10 cellular contexts compared by ENCODE assay signal in the genomic region with DNA sequence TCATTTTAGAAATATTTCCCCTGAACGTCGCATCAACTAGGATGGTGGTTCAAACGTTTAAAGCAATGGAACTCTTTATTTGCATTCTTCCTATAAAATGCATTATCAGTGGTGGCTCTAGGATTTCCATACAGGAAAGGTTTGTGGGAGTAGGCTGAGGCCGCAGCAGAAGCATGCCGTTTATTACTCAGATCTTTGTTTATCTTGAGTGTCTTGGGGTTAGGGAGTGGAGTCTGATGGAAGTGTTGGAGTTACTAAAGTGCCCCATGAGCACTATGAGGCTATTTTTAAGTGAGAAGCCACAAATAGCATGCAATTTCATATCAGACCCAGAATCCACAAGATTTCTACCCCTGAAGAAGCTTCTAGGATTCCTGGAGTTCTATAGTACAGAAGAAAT. TPM values are rescaled to one million over a fixed set of nuclear protein-coding genes. Genes with fewer than 3 reads are reported as not detected.
DNase-seq lines count a peak whose midpoint lies in the region; ATAC-seq, FAIRE-seq and TF ChIP-seq lines count a peak whose summit lies in the region.
"Had no signal": no experiment of that assay in that cellular context is flagged by ENCODE, and none has a peak within 500 bp of the region (broad histone marks: within the 10 kb centered on the region; RNA-seq: fewer than 3 reads in every experiment).

No MANE protein-coding gene starts in this region.

- no peaks in the 10 kb centered on the region for H3K36me3 Mint-ChIP-seq in activated CD8-positive, alpha-beta T cell treated with anti-CD3 and anti-CD28 coated beads for 36 hours (ENCODE audit: low read depth)
- H3K36me3 Mint-ChIP-seq in activated CD8-positive, alpha-beta T cell treated with anti-CD3 and anti-CD28 coated beads, Interleukin-2, amount 10 ng/mL, durations not matched to agents 7 days and 5 days (ENCODE audit: low read depth): peaks cover 19% of the 10 kb centered on the region

- H3K4me1 Mint-ChIP-seq in activated CD8-positive, alpha-beta T cell treated with anti-CD3 and anti-CD28 coated beads for 36 hours (ENCODE audit: low read depth): peaks cover 14% of the 10 kb centered on the region
- peaks cover 5% of the 10 kb centered on the region for H3K4me1 Mint-ChIP-seq in activated CD8-positive, alpha-beta T cell treated with anti-CD3 and anti-CD28 coated beads, Interleukin-2, amount 10 ng/mL, durations not matched to agents 7 days and 5 days (ENCODE audit: low read depth)

- no peak for ATAC-seq in activated CD8-positive, alpha-beta T cell treated with anti-CD3 and anti-CD28 coated beads for 36 hours
- no peak for ATAC-seq in activated CD8-positive, alpha-beta T cell treated with anti-CD3 and anti-CD28 coated beads, Interleukin-2, amount 10 ng/mL, durations not matched to agents 7 days and 5 days
- no peak for ATAC-seq in stimulated activated naive CD8-positive, alpha-beta T cell treated with anti-CD3 and anti-CD28 coated beads, Interleukin-15, Interleukin-2, amounts not matched to agents 100 U/mL and 50 U/mL, for 24 hours

- H3K9me3 ChIP-seq in mesodermal cell (ENCODE audit: control insufficient read depth, low read length) (no peaks in the 10 kb centered on the region), uterus (no peaks in the 10 kb centered on the region)

- 82% methylated on average over 2 of the region's 5 CpGs; no CpG with 5 or more reads in 1 of the 2 experiments for WGBS in mesodermal cell (ENCODE audit: insufficient coverage in 2 of 2), 2 experiments

- POLR2A ChIA-PET in activated CD8-positive, alpha-beta T cell treated with anti-CD3 and anti-CD28 coated beads for 36 hours (lab: Charles Lee): no interaction called here
- POLR2A ChIA-PET in activated CD8-positive, alpha-beta T cell treated with anti-CD3 and anti-CD28 coated beads, Interleukin-2, amount 10 ng/mL, durations not matched to agents 7 days and 5 days (lab: Charles Lee): interaction anchor here (0.6 kb wide), 1 partner anchor 124 kb away, joined by 3 read pairs; no protein-coding TSS in a partner anchor

- no peak for TF ChIP-seq POLR2A in uterus (IDR thresholded peaks at IDR 0.05)

- peak overlapping the region; percentile 30 for H3K27ac Mint-ChIP-seq in activated CD8-positive, alpha-beta T cell treated with anti-CD3 and anti-CD28 coated beads for 36 hours
- H3K27ac Mint-ChIP-seq in activated CD8-positive, alpha-beta T cell treated with anti-CD3 and anti-CD28 coated beads, Interleukin-2, amount 10 ng/mL, durations not matched to agents 7 days and 5 days: no peak overlapping the region

- no peak for FAIRE-seq in bronchial epithelial cell (lab: Jason Lieb, UNC)

- H3K9me3 Mint-ChIP-seq in activated CD8-positive, alpha-beta T cell treated with anti-CD3 and anti-CD28 coated beads for 36 hours: no peaks in the 10 kb centered on the region
- no peaks in the 10 kb centered on the region for H3K9me3 Mint-ChIP-seq in activated CD8-positive, alpha-beta T cell treated with anti-CD3 and anti-CD28 coated beads, Interleukin-2, amount 10 ng/mL, durations not matched to agents 7 days and 5 days (ENCODE audit: insufficient read depth)
- H3K9me3 Mint-ChIP-seq: IgD-negative memory B cell had no signal

- H3K27ac ChIP-seq in mesodermal cell (ENCODE audit: low read depth, low read length, severe bottlenecking) (peak overlapping the region; percentile 65), uterus (peak overlapping the region; percentile 58 to 84)

- H3K4me3 Mint-ChIP-seq in activated CD8-positive, alpha-beta T cell treated with anti-CD3 and anti-CD28 coated beads for 36 hours: no peak overlapping the region
- H3K4me3 Mint-ChIP-seq in activated CD8-positive, alpha-beta T cell treated with anti-CD3 and anti-CD28 coated beads, Interleukin-2, amount 10 ng/mL, durations not matched to agents 7 days and 5 days: no peak overlapping the region
- H3K4me3 Mint-ChIP-seq: IgD-negative memory B cell had no signal

- H3K36me3 ChIP-seq in bronchial epithelial cell (ENCODE audit: control insufficient read depth, insufficient read depth, low read length): no peaks in the 10 kb centered on the region
- no peaks in the 10 kb centered on the region for H3K36me3 ChIP-seq in mesodermal cell (ENCODE audit: control insufficient read depth, insufficient read depth, low read length)
- no peaks in the 10 kb centered on the region for H3K36me3 ChIP-seq in uterus

- H3K27me3 Mint-ChIP-seq in activated CD8-positive, alpha-beta T cell treated with anti-CD3 and anti-CD28 coated beads for 36 hours: no peaks in the 10 kb centered on the region
- no peaks in the 10 kb centered on the region for H3K27me3 Mint-ChIP-seq in activated CD8-positive, alpha-beta T cell treated with anti-CD3 and anti-CD28 coated beads, Interleukin-2, amount 10 ng/mL, durations not matched to agents 7 days and 5 days (ENCODE audit: low read depth)
- H3K27me3 Mint-ChIP-seq: IgD-negative memory B cell had no signal

- CTCF ChIA-PET in activated CD8-positive, alpha-beta T cell treated with anti-CD3 and anti-CD28 coated beads for 36 hours (lab: Charles Lee): no interaction called here
- CTCF ChIA-PET in activated CD8-positive, alpha-beta T cell treated with anti-CD3 and anti-CD28 coated beads, Interleukin-2, amount 10 ng/mL, durations not matched to agents 7 days and 5 days (lab: Charles Lee): interaction anchor here (2.2 kb wide), 1 partner anchor 18 kb away, joined by 7 read pairs; no protein-coding TSS in a partner anchor

- TF ChIP-seq CTCF in activated CD8-positive, alpha-beta T cell treated with anti-CD3 and anti-CD28 coated beads for 36 hours (IDR thresholded peaks at IDR 0.05): no peak
- TF ChIP-seq CTCF in bronchial epithelial cell (IDR thresholded peaks at IDR 0.05; ENCODE audit: insufficient read depth, low read length, severe bottlenecking) (no peak), uterus (IDR thresholded peaks at IDR 0.05) (no peak)

- intact Hi-C loops in activated CD8-positive, alpha-beta T cell treated with anti-CD3 and anti-CD28 coated beads for 36 hours (cut with micrococcal nuclease): no loop called here
- intact Hi-C loops in uterus (cut with DNase I; ENCODE audit: low total_unique reads): no loop called here

- H3K27me3 ChIP-seq in bronchial epithelial cell (ENCODE audit: control insufficient read depth, insufficient read depth, low read length): no peaks in the 10 kb centered on the region
- no peaks in the 10 kb centered on the region for H3K27me3 ChIP-seq in uterus

- no peak overlapping the region for H3K4me3 ChIP-seq in bronchial epithelial cell (ENCODE audit: low read depth, low read length)
- no peak overlapping the region for H3K4me3 ChIP-seq in mesodermal cell (ENCODE audit: extremely low read depth, insufficient read depth, low read length, poor library complexity, severe bottlenecking)
- H3K4me3 ChIP-seq in uterus: no peak overlapping the region

- no peak for DNase-seq in activated CD8-positive, alpha-beta T cell treated with anti-CD3 and anti-CD28 coated beads for 36 hours
- no peak for DNase-seq in activated CD8-positive, alpha-beta T cell treated with anti-CD3 and anti-CD28 coated beads, Interleukin-2, amount 10 ng/mL, durations not matched to agents 7 days and 5 days
- DNase-seq in bronchial epithelial cell (ENCODE audit: low read depth) (peak; percentile 82), uterus (no peak), islet precursor cell (no peak), NCI-H2081 treated with DMSO at 0.1 percent for 48 hours (lab: John Stamatoyannopoulos, UW) (no peak)
- DNase-seq in stimulated activated naive CD8-positive, alpha-beta T cell treated with anti-CD3 and anti-CD28 coated beads, Interleukin-15, Interleukin-2, amounts not matched to agents 100 U/mL and 50 U/mL, for 24 hours: no peak
- DNase-seq: effector CD8-positive, alpha-beta T cell had no signal

- H3K4me1 ChIP-seq in mesodermal cell (ENCODE audit: control insufficient read depth, insufficient read depth, low read length, poor library complexity, severe bottlenecking) (peaks cover 18% of the 10 kb centered on the region), uterus (no peaks in the 10 kb centered on the region)

RNA-seq across cellular contexts. Expression of a gene that starts 26.2 kb away (rescaled TPM):
- total RNA-seq in activated CD8-positive, alpha-beta T cell treated with anti-CD3 and anti-CD28 coated beads for 36 hours: 10 to 100 TPM; 13.1 TPM
- total RNA-seq in activated CD8-positive, alpha-beta T cell treated with anti-CD3 and anti-CD28 coated beads, Interleukin-2, amount 10 ng/mL, durations not matched to agents 7 days and 5 days: 10 to 100 TPM; 29.2 to 30.5 TPM
- total RNA-seq in bronchial epithelial cell: 16.6 and 20.0 TPM in 2 replicates
- polyA plus RNA-seq in mesodermal cell (2013, experiment 1 of 2): 16.5 TPM
- 18.8 TPM for polyA plus RNA-seq in mesodermal cell (2013, experiment 2 of 2)
- 100 to 1,000 TPM in 1 of 4 donors, 10 to 100 TPM in 3; 45.0 to 114 (median 78.9) TPM for total RNA-seq in uterus
